In genomic region chr4:105712766-105713165, GRCh38 we compare ENCODE assay signal across 1 cellular context.
TF ChIP-seq lines count a peak whose summit lies in the region.

No MANE protein-coding gene starts in this region.

TF ChIP-seq in HEK293, 187 proteins besides CTCF, POLR2A, EP300 and RAD21 (continued from another document):
- TF ChIP-seq ZNF518A (tag by site-specific recombination; conservative IDR thresholded peaks at IDR 0.05; ENCODE audit: low read depth): no peak
